3 cellular contexts compared by ENCODE assay signal in the genomic region with DNA sequence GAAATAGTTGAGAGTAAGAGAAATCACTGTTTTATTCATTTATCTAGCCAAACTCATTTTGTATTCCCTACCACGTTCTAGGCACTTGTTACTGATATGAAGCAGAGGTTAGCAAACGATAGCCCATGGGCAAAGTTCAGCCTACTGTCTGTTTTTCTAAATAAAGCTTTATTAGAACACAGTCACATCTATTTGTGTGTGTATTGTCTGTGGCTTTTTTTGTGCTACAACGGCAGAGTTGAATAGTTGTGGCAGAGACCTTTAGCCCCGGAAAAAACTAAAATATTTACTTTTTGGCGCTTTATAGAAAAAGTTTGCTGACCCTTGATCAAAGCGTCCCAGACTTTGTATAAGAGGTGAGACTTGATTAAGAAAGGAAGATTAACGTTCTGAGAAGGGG.
TF ChIP-seq lines count a peak whose summit lies in the region.

No MANE protein-coding gene starts in this region.

TF ChIP-seq in GM12878, 131 proteins besides CTCF, POLR2A, EP300 and RAD21 (continued from another document):
- TF ChIP-seq, protein P1, sequence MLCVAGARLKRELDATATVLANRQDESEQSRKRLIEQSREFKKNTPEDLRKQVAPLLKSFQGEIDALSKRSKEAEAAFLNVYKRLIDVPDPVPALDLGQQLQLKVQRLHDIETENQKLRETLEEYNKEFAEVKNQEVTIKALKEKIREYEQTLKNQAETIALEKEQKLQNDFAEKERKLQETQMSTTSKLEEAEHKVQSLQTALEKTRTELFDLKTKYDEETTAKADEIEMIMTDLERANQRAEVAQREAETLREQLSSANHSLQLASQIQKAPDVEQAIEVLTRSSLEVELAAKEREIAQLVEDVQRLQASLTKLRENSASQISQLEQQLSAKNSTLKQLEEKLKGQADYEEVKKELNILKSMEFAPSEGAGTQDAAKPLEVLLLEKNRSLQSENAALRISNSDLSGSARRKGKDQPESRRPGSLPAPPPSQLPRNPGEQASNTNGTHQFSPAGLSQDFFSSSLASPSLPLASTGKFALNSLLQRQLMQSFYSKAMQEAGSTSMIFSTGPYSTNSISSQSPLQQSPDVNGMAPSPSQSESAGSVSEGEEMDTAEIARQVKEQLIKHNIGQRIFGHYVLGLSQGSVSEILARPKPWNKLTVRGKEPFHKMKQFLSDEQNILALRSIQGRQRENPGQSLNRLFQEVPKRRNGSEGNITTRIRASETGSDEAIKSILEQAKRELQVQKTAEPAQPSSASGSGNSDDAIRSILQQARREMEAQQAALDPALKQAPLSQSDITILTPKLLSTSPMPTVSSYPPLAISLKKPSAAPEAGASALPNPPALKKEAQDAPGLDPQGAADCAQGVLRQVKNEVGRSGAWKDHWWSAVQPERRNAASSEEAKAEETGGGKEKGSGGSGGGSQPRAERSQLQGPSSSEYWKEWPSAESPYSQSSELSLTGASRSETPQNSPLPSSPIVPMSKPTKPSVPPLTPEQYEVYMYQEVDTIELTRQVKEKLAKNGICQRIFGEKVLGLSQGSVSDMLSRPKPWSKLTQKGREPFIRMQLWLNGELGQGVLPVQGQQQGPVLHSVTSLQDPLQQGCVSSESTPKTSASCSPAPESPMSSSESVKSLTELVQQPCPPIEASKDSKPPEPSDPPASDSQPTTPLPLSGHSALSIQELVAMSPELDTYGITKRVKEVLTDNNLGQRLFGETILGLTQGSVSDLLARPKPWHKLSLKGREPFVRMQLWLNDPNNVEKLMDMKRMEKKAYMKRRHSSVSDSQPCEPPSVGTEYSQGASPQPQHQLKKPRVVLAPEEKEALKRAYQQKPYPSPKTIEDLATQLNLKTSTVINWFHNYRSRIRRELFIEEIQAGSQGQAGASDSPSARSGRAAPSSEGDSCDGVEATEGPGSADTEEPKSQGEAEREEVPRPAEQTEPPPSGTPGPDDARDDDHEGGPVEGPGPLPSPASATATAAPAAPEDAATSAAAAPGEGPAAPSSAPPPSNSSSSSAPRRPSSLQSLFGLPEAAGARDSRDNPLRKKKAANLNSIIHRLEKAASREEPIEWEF (IDR thresholded peaks at IDR 0.05; ENCODE audit: insufficient replicate concordance, low read depth, low read length) = no peak
- TF ChIP-seq RB1 (IDR thresholded peaks at IDR 0.05; ENCODE audit: borderline replicate concordance) = no peak

TF ChIP-seq in K562, 482 proteins besides CTCF, POLR2A, EP300 and RAD21 (continued from another document):
- TF ChIP-seq, protein P2, sequence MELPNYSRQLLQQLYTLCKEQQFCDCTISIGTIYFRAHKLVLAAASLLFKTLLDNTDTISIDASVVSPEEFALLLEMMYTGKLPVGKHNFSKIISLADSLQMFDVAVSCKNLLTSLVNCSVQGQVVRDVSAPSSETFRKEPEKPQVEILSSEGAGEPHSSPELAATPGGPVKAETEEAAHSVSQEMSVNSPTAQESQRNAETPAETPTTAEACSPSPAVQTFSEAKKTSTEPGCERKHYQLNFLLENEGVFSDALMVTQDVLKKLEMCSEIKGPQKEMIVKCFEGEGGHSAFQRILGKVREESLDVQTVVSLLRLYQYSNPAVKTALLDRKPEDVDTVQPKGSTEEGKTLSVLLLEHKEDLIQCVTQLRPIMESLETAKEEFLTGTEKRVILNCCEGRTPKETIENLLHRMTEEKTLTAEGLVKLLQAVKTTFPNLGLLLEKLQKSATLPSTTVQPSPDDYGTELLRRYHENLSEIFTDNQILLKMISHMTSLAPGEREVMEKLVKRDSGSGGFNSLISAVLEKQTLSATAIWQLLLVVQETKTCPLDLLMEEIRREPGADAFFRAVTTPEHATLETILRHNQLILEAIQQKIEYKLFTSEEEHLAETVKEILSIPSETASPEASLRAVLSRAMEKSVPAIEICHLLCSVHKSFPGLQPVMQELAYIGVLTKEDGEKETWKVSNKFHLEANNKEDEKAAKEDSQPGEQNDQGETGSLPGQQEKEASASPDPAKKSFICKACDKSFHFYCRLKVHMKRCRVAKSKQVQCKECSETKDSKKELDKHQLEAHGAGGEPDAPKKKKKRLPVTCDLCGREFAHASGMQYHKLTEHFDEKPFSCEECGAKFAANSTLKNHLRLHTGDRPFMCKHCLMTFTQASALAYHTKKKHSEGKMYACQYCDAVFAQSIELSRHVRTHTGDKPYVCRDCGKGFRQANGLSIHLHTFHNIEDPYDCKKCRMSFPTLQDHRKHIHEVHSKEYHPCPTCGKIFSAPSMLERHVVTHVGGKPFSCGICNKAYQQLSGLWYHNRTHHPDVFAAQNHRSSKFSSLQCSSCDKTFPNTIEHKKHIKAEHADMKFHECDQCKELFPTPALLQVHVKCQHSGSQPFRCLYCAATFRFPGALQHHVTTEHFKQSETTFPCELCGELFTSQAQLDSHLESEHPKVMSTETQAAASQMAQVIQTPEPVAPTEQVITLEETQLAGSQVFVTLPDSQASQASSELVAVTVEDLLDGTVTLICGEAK (IDR thresholded peaks at IDR 0.05) = peak; percentile 40; the same call in 1 of the 2 replicates
- TF ChIP-seq, protein P2 (CRISPR knock-in tag; IDR thresholded peaks at IDR 0.05) = no peak
- no peak for TF ChIP-seq CHD4 (IDR thresholded peaks at IDR 0.05; ENCODE audit: insufficient read depth, insufficient replicate concordance, low read depth, low read length, poor library complexity, severe bottlenecking)

TF ChIP-seq in HepG2, 621 proteins besides CTCF, POLR2A, EP300 and RAD21 (continued from another document and continues in another):
- TF ChIP-seq, protein P2 (IDR thresholded peaks at IDR 0.05) = peak; percentile 95
- TF ChIP-seq, protein P2 (CRISPR knock-in tag; IDR thresholded peaks at IDR 0.05) = peak; percentile 99
- TF ChIP-seq ZNF160 (CRISPR knock-in tag; IDR thresholded peaks at IDR 0.05) (no peak), ZNF614 (CRISPR knock-in tag; IDR thresholded peaks at IDR 0.05; ENCODE audit: borderline replicate concordance) (no peak), NCOA5 (CRISPR knock-in tag; IDR thresholded peaks at IDR 0.05) (no peak), SMAD9 (CRISPR knock-in tag; IDR thresholded peaks at IDR 0.05) (no peak), NCOR1 (IDR thresholded peaks at IDR 0.05; ENCODE audit: borderline replicate concordance, low read length) (peak; percentile 56; the same call in 1 of the 2 replicates), FOSL1 (CRISPR knock-in tag; IDR thresholded peaks at IDR 0.05; ENCODE audit: borderline replicate concordance) (no peak), BCL6 (CRISPR knock-in tag; IDR thresholded peaks at IDR 0.05) (no peak), NBN (conservative IDR thresholded peaks at IDR 0.05) (no peak), NR2F1 (CRISPR knock-in tag; IDR thresholded peaks at IDR 0.05) (peak in 1 of 2 experiments; percentile 54; a peak in 2 of 4 replicates), SOX5 (CRISPR knock-in tag; IDR thresholded peaks at IDR 0.05; ENCODE audit: borderline replicate concordance) (peak; percentile 74; the same call in 1 of the 2 replicates)
- TF ChIP-seq, protein P3, sequence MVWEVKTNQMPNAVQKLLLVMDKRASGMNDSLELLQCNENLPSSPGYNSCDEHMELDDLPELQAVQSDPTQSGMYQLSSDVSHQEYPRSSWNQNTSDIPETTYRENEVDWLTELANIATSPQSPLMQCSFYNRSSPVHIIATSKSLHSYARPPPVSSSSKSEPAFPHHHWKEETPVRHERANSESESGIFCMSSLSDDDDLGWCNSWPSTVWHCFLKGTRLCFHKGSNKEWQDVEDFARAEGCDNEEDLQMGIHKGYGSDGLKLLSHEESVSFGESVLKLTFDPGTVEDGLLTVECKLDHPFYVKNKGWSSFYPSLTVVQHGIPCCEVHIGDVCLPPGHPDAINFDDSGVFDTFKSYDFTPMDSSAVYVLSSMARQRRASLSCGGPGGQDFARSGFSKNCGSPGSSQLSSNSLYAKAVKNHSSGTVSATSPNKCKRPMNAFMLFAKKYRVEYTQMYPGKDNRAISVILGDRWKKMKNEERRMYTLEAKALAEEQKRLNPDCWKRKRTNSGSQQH (CRISPR knock-in tag; IDR thresholded peaks at IDR 0.05; ENCODE audit: low read depth) = no peak
- TF ChIP-seq, protein P4, sequence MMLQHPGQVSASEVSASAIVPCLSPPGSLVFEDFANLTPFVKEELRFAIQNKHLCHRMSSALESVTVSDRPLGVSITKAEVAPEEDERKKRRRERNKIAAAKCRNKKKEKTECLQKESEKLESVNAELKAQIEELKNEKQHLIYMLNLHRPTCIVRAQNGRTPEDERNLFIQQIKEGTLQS (CRISPR knock-in tag; IDR thresholded peaks at IDR 0.05) = no peak
- TF ChIP-seq, protein P5, sequence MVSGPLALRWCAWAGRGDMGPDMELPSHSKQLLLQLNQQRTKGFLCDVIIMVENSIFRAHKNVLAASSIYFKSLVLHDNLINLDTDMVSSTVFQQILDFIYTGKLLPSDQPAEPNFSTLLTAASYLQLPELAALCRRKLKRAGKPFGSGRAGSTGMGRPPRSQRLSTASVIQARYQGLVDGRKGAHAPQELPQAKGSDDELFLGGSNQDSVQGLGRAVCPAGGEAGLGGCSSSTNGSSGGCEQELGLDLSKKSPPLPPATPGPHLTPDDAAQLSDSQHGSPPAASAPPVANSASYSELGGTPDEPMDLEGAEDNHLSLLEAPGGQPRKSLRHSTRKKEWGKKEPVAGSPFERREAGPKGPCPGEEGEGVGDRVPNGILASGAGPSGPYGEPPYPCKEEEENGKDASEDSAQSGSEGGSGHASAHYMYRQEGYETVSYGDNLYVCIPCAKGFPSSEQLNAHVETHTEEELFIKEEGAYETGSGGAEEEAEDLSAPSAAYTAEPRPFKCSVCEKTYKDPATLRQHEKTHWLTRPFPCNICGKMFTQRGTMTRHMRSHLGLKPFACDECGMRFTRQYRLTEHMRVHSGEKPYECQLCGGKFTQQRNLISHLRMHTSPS (CRISPR knock-in tag; IDR thresholded peaks at IDR 0.05; ENCODE audit: low read depth) = no peak
